35 cellular contexts compared by ENCODE assay signal in genomic region chr20:64173116-64173515, GRCh38. TPM values are rescaled to one million over a fixed set of nuclear protein-coding genes. Genes with fewer than 3 reads are reported as not detected.
"Had no signal": no experiment of that assay in that cellular context is flagged by ENCODE, and none has a peak within 500 bp of the region (broad histone marks: within the 10 kb centered on the region; RNA-seq: fewer than 3 reads in every experiment).

No MANE protein-coding gene starts in this region.

- H3K36me3 Mint-ChIP-seq: immature natural killer cell, natural killer cell had no signal

- H3K27ac ChIP-seq: colonic mucosa, epithelial cell of prostate, gastrocnemius medialis, heart right ventricle, neutrophil, parathyroid adenoma, suprapubic skin, transverse colon, upper lobe of right lung, vagina had no signal

- H3K9me3 Mint-ChIP-seq: dendritic cell treated with granulocyte-macrophage colony-stimulating factor and Interleukin-4, amounts not matched to agents 40 ng/mL and 50 ng/mL, for 4 days; immature natural killer cell; natural killer cell; neural crest cell; stimulated activated naive CD8-positive, alpha-beta T cell treated with anti-CD3 and anti-CD28 coated beads, Interleukin-15, amount 100 ng/mL, for 72 hours had no signal

- H3K9me3 ChIP-seq: colonic mucosa, gastrocnemius medialis, heart right ventricle, neutrophil, suprapubic skin, transverse colon, upper lobe of right lung, vagina had no signal

- H3K4me1 ChIP-seq: colonic mucosa, gastrocnemius medialis, heart right ventricle, suprapubic skin, transverse colon, upper lobe of right lung, vagina had no signal

- H3K27ac Mint-ChIP-seq: dendritic cell treated with granulocyte-macrophage colony-stimulating factor and Interleukin-4, amounts not matched to agents 40 ng/mL and 50 ng/mL, for 4 days; endodermal cell; immature natural killer cell; natural killer cell; progenitor cell of endocrine pancreas; stimulated activated naive CD8-positive, alpha-beta T cell treated with anti-CD3 and anti-CD28 coated beads, Interleukin-15, amount 100 ng/mL, for 72 hours had no signal

- DNase-seq: cerebellar nuclear complex; colonic mucosa; effector CD8-positive, alpha-beta T cell; endodermal cell; foreskin fibroblast; gastrocnemius medialis; heart right ventricle; hippocampal formation; immature natural killer cell; islet precursor cell; natural killer cell; stimulated activated CD4-positive, alpha-beta T cell treated with anti-CD3 and anti-CD28 coated beads, Interleukin-12 subunit alpha, Interleukin-12 subunit beta, amount 100 ng/mL, for 4 hours; stimulated activated CD4-positive, alpha-beta T cell treated with anti-CD3 and anti-CD28 coated beads, Interleukin-1b, Interleukin-23, amount 100 ng/mL, for 48 hours; stimulated activated CD4-positive, alpha-beta T cell treated with anti-CD3 and anti-CD28 coated beads, Interleukin-4, amount 100 ng/mL, for 1 hour; stimulated activated CD8-positive, alpha-beta memory T cell treated with anti-CD3 and anti-CD28 coated beads, Interleukin-4, amount 100 ng/mL, for 48 hours; stimulated activated naive CD4-positive, alpha-beta T cell; stimulated activated naive CD8-positive, alpha-beta T cell treated with anti-CD3 and anti-CD28 coated beads, Interleukin-15, amount 100 ng/mL, for 72 hours; transverse colon; upper lobe of right lung had no signal

- ATAC-seq: esophagus mucosa; gastrocnemius medialis; heart right ventricle; left lobe of liver; natural killer cell; sciatic nerve; stimulated activated naive CD8-positive, alpha-beta T cell treated with anti-CD3 and anti-CD28 coated beads, Interleukin-15, amount 100 ng/mL, for 72 hours; upper lobe of right lung had no signal

- H3K4me1 Mint-ChIP-seq: stimulated activated naive CD8-positive, alpha-beta T cell treated with anti-CD3 and anti-CD28 coated beads, Interleukin-15, amount 100 ng/mL, for 72 hours had no signal

- H3K4me3 Mint-ChIP-seq: dendritic cell treated with granulocyte-macrophage colony-stimulating factor and Interleukin-4, amounts not matched to agents 40 ng/mL and 50 ng/mL, for 4 days; endodermal cell; natural killer cell; neural crest cell; stimulated activated naive CD8-positive, alpha-beta T cell treated with anti-CD3 and anti-CD28 coated beads, Interleukin-15, amount 100 ng/mL, for 72 hours had no signal

- H3K4me3 ChIP-seq: colonic mucosa, gastrocnemius medialis, heart right ventricle, smooth muscle cell, suprapubic skin, transverse colon, upper lobe of right lung, vagina had no signal

- H3K36me3 ChIP-seq: colonic mucosa, gastrocnemius medialis, heart right ventricle, neutrophil, suprapubic skin, transverse colon, upper lobe of right lung, vagina had no signal

- H3K27me3 ChIP-seq: colonic mucosa, vagina had no signal

RNA-seq across cellular contexts. Expression of gene MYT1, which starts 8.9 kb away (rescaled TPM):
- total RNA-seq: esophagus mucosa, gastrocnemius medialis, glomerular endothelial cell, left lobe of liver, mesenteric fat pad, myocyte, natural killer cell, omental fat pad, sciatic nerve, vagina had no signal
- polyA plus RNA-seq: immature natural killer cell, smooth muscle cell had no signal
